13 cellular contexts compared by ENCODE assay signal in the genomic region with DNA sequence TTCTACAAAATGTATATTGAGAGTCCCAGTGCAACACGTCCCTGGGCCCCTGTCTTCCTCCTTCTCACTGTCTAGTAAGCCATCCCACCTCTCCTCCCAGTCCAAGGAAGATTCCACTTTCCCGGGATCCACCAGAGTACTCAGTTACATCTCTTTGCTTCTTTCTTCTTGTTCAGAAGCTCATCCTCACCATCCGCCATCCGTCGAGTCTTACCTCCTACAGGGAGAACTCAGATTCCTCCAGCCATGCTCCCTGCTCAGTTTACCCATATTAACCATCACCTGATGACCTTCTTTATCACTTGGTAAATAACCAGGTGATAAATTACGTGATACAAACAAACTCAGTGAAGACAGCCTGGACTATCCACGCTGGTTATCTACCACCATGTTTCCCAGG. TPM values are rescaled to one million over a fixed set of nuclear protein-coding genes. Genes with fewer than 3 reads are reported as not detected.
A peak's percentile ranks its signal among the peaks of the same experiment; 100 is the strongest.
DNase-seq lines count a peak whose midpoint lies in the region; ATAC-seq and TF ChIP-seq lines count a peak whose summit lies in the region.
"Had no signal": no experiment of that assay in that cellular context is flagged by ENCODE, and none has a peak within 500 bp of the region (broad histone marks: within the 10 kb centered on the region; RNA-seq: fewer than 3 reads in every experiment).

No MANE protein-coding gene starts in this region.

- 93% methylated on average over 6 of the region's 7 CpGs for WGBS in mammary epithelial cell (ENCODE audit: low coverage, missing lambda C conversion rate)

- H3K4me3 ChIP-seq in mammary epithelial cell (replicated peaks in 1 of 3; ENCODE audit: insufficient read depth in 1 of 3, low read depth in 2 of 3, low read length in 3 of 3) (no peak overlapping the region), PC-3 (ENCODE audit: low read length) (no peak overlapping the region)

- H3K79me2 ChIP-seq in mammary epithelial cell (ENCODE audit: insufficient read depth, low read length) (peaks cover 98% of the 10 kb centered on the region), PC-3 (ENCODE audit: low read length) (peaks cover 71% of the 10 kb centered on the region)

- H3K27ac ChIP-seq in mammary epithelial cell (ENCODE audit: insufficient read depth, low read depth, low read length), result no peak overlapping the region
- no peak overlapping the region for H3K27ac ChIP-seq in PC-3 (ENCODE audit: low read length)

- no peak for ATAC-seq in stimulated activated naive CD8-positive, alpha-beta T cell treated with anti-CD3 and anti-CD28 coated beads, Interleukin-15, Interleukin-2, amounts not matched to agents 100 U/mL and 50 U/mL, for 24 hours
- no peak for ATAC-seq in HG02938 (IDR thresholded peaks at IDR 0.05; ENCODE audit: unreplicated experiment)
- no peak for ATAC-seq in PC-3

- H3F3A ChIP-seq in PC-3 (ENCODE audit: low read length, unreplicated experiment), result no peaks in the 10 kb centered on the region

- no peaks in the 10 kb centered on the region for H3K9me2 ChIP-seq in PC-3 (replicated peaks; ENCODE audit: low read length)

- H3K36me3 ChIP-seq in mammary epithelial cell (ENCODE audit: insufficient read depth, low read length), result no peaks in the 10 kb centered on the region
- H3K36me3 ChIP-seq in PC-3 (ENCODE audit: low read depth, low read length), result no peaks in the 10 kb centered on the region
- H3K36me3 ChIP-seq: BE2C had no signal

- H3K4me3 Mint-ChIP-seq in stimulated activated naive CD8-positive, alpha-beta T cell treated with anti-CD3 and anti-CD28 coated beads, Interleukin-15, Interleukin-2, amounts not matched to agents 100 ng/mL and 50 ng/mL, for 24 hours, result peak overlapping the region; percentile 50
- no peak overlapping the region for H3K4me3 Mint-ChIP-seq in activated T-helper 2 cell treated with anti-CD3 and anti-CD28 coated beads, Interferon-gamma antibody, Interleukin-2, Interleukin-4, amounts not matched to agents 10 μg/mL and 5 μg/mL and 100 μg/mL, durations not matched to agents 14 hours and 24 hours and 36 hours (ENCODE audit: low read depth)

- H3K4me2 ChIP-seq in mammary epithelial cell (ENCODE audit: insufficient read depth, low read depth, low read length), result no peak overlapping the region
- no peak overlapping the region for H3K4me2 ChIP-seq in PC-3 (ENCODE audit: low read length)

- dilution Hi-C loops in mammary epithelial cell (cut with HindIII; ENCODE audit: low sequenced_read_pairs), result loop anchor here (5.0 kb wide), 1 partner anchor 37 kb away; no protein-coding TSS in a partner anchor

- peaks cover 14% of the 10 kb centered on the region for H3K36me3 Mint-ChIP-seq in stimulated activated naive CD8-positive, alpha-beta T cell treated with anti-CD3 and anti-CD28 coated beads, Interleukin-15, Interleukin-2, amounts not matched to agents 100 ng/mL and 50 ng/mL, for 24 hours (ENCODE audit: low read depth)
- peaks cover 23% of the 10 kb centered on the region for H3K36me3 Mint-ChIP-seq in activated T-helper 2 cell treated with anti-CD3 and anti-CD28 coated beads, Interferon-gamma antibody, Interleukin-2, Interleukin-4, amounts not matched to agents 10 μg/mL and 5 μg/mL and 100 μg/mL, durations not matched to agents 14 hours and 24 hours and 36 hours (ENCODE audit: low read depth)

- H3K27ac Mint-ChIP-seq in stimulated activated naive CD8-positive, alpha-beta T cell treated with anti-CD3 and anti-CD28 coated beads, Interleukin-15, Interleukin-2, amounts not matched to agents 100 ng/mL and 50 ng/mL, for 24 hours, result peak overlapping the region; percentile 83
- H3K27ac Mint-ChIP-seq in activated T-helper 2 cell treated with anti-CD3 and anti-CD28 coated beads, Interferon-gamma antibody, Interleukin-2, Interleukin-4, amounts not matched to agents 10 μg/mL and 5 μg/mL and 100 μg/mL, durations not matched to agents 14 hours and 24 hours and 36 hours, result peak overlapping the region; percentile 79

- peaks cover 9% of the 10 kb centered on the region for H3K4me1 ChIP-seq in mammary epithelial cell (ENCODE audit: insufficient read depth, low read length)
- H3K4me1 ChIP-seq in PC-3 (ENCODE audit: insufficient read depth, low read length), result no peaks in the 10 kb centered on the region

- H3K27me3 ChIP-seq in mammary epithelial cell (ENCODE audit: insufficient read depth, low read length) (no peaks in the 10 kb centered on the region), PC-3 (ENCODE audit: low read length) (no peaks in the 10 kb centered on the region)
- H3K27me3 ChIP-seq: BE2C had no signal

- intact Hi-C loops in activated T-helper 2 cell treated with anti-CD3 and anti-CD28 coated beads, Interferon-gamma antibody, Interleukin-2, Interleukin-4, amounts not matched to agents 10 μg/mL and 5 μg/mL and 100 μg/mL, durations not matched to agents 14 hours and 24 hours and 36 hours (cut with micrococcal nuclease), result loop anchor here (2.0 kb wide), 1 partner anchor 22 kb away; no protein-coding TSS in a partner anchor
- intact Hi-C loops in mammary epithelial cell (cut with micrococcal nuclease) (no loop called here), PC-3 (cut with micrococcal nuclease) (no loop called here)

- CTCF ChIA-PET in mammary epithelial cell (lab: Charles Lee; ENCODE audit: low non-redundant PET) (no interaction called here), PC-3 (lab: Charles Lee) (no interaction called here)

- no peaks in the 10 kb centered on the region for H3K27me3 Mint-ChIP-seq in stimulated activated naive CD8-positive, alpha-beta T cell treated with anti-CD3 and anti-CD28 coated beads, Interleukin-15, Interleukin-2, amounts not matched to agents 100 ng/mL and 50 ng/mL, for 24 hours
- H3K27me3 Mint-ChIP-seq in activated T-helper 2 cell treated with anti-CD3 and anti-CD28 coated beads, Interferon-gamma antibody, Interleukin-2, Interleukin-4, amounts not matched to agents 10 μg/mL and 5 μg/mL and 100 μg/mL, durations not matched to agents 14 hours and 24 hours and 36 hours (ENCODE audit: low read depth), result no peaks in the 10 kb centered on the region

- no peaks in the 10 kb centered on the region for H3K9me3 Mint-ChIP-seq in stimulated activated naive CD8-positive, alpha-beta T cell treated with anti-CD3 and anti-CD28 coated beads, Interleukin-15, Interleukin-2, amounts not matched to agents 100 ng/mL and 50 ng/mL, for 24 hours
- H3K9me3 Mint-ChIP-seq in activated T-helper 2 cell treated with anti-CD3 and anti-CD28 coated beads, Interferon-gamma antibody, Interleukin-2, Interleukin-4, amounts not matched to agents 10 μg/mL and 5 μg/mL and 100 μg/mL, durations not matched to agents 14 hours and 24 hours and 36 hours, result no peaks in the 10 kb centered on the region

- H3K4me1 Mint-ChIP-seq in stimulated activated naive CD8-positive, alpha-beta T cell treated with anti-CD3 and anti-CD28 coated beads, Interleukin-15, Interleukin-2, amounts not matched to agents 100 ng/mL and 50 ng/mL, for 24 hours (ENCODE audit: low read depth), result peaks cover 99% of the 10 kb centered on the region
- H3K4me1 Mint-ChIP-seq in activated T-helper 2 cell treated with anti-CD3 and anti-CD28 coated beads, Interferon-gamma antibody, Interleukin-2, Interleukin-4, amounts not matched to agents 10 μg/mL and 5 μg/mL and 100 μg/mL, durations not matched to agents 14 hours and 24 hours and 36 hours (ENCODE audit: low read depth), result peaks cover 70% of the 10 kb centered on the region

- H3K9ac ChIP-seq in mammary epithelial cell (ENCODE audit: insufficient read depth, low read length) (no peak overlapping the region), PC-3 (ENCODE audit: low read length) (no peak overlapping the region)

- no peaks in the 10 kb centered on the region for H4K20me1 ChIP-seq in mammary epithelial cell (ENCODE audit: insufficient read depth, low read length)
- H4K20me1 ChIP-seq in PC-3 (ENCODE audit: low read length), result no peaks in the 10 kb centered on the region; the same call in 1 of the 2 replicates

- H3K9me3 ChIP-seq in mammary epithelial cell (replicated peaks; ENCODE audit: insufficient read depth, low read length), result no peaks in the 10 kb centered on the region
- no peaks in the 10 kb centered on the region for H3K9me3 ChIP-seq in PC-3 (ENCODE audit: low read length)
- H3K9me3 ChIP-seq: BE2C had no signal

- POLR2A ChIA-PET in PC-3 (lab: Charles Lee; ENCODE audit: unreplicated experiment), result no interaction called here

- in situ Hi-C loops in mammary epithelial cell (cut with MboI; ENCODE audit: low sequenced_read_pairs in 2 of 2), result no loop called here

- DNase-seq in stimulated activated naive CD8-positive, alpha-beta T cell treated with anti-CD3 and anti-CD28 coated beads, Interleukin-15, Interleukin-2, amounts not matched to agents 100 U/mL and 50 U/mL, for 24 hours, result no peak
- no peak for DNase-seq in activated T-helper 2 cell treated with anti-CD3 and anti-CD28 coated beads, Interferon-gamma antibody, Interleukin-2, Interleukin-4, amounts not matched to agents 10 μg/mL and 5 μg/mL and 100 μg/mL, durations not matched to agents 14 hours and 24 hours and 36 hours (ENCODE audit: low spot score)
- DNase-seq in midbrain (lab: John Stamatoyannopoulos, UW) (peak; percentile 51), mammary epithelial cell (no peak), COR-L47 (lab: John Stamatoyannopoulos, UW) (no peak), PC-3 (no peak)
- DNase-seq: activated CD4-positive, CD25-positive, alpha-beta regulatory T cell treated with anti-CD3 and anti-CD28 coated beads, Interleukin-2, amount 50 U/mL, for 72 hours; NCI-H1105; NCI-H748 treated with DMSO at 0.1 percent for 48 hours; SHP77 had no signal

- no peak overlapping the region for H2AFZ ChIP-seq in mammary epithelial cell (ENCODE audit: low read depth, low read length)
- H2AFZ ChIP-seq in PC-3 (ENCODE audit: low read length), result no peak overlapping the region

- TF ChIP-seq CTCF in mammary epithelial cell (conservative IDR thresholded peaks at IDR 0.05 in 1 of 2, IDR thresholded peaks at IDR 0.05 in 1 of 2; ENCODE audit: extremely low read depth in 1 of 2, insufficient read depth in 1 of 2, low read depth in 1 of 2, low read length in 2 of 2) (no peak), PC-3 (conservative IDR thresholded peaks at IDR 0.05; ENCODE audit: low read depth, low read length) (no peak)

- BruUV-seq in mammary epithelial cell (replicated peaks; lab: Mats Ljungman, UMichigan) (no TSS peak), PC-3 (replicated peaks; lab: Mats Ljungman, UMichigan) (no TSS peak)

RNA-seq across cellular contexts. Expression of a gene that starts 57.1 kb away (rescaled TPM):
- total RNA-seq in activated T-helper 2 cell treated with anti-CD3 and anti-CD28 coated beads, Interferon-gamma antibody, Interleukin-2, Interleukin-4, amounts not matched to agents 10 μg/mL and 5 μg/mL and 100 μg/mL, durations not matched to agents 14 hours and 24 hours and 36 hours, result 83.5 and 95.7 TPM in 2 replicates
- 10 to 100 TPM; 25.8 to 35.7 TPM for total RNA-seq in mammary epithelial cell
- polyA plus RNA-seq in mammary epithelial cell, result 18.2 TPM
- 10.1 TPM for polyA minus RNA-seq in mammary epithelial cell
- 29.7 and 37.7 TPM in 2 replicates for total RNA-seq in PC-3 (2014; rRNA removed)
